Comparison of ENCODE assay signal across 8 cellular contexts in genomic region chr2:161122772-161123530, GRCh38. TPM values are rescaled to one million over a fixed set of nuclear protein-coding genes. Genes with fewer than 3 reads are reported as not detected.
A peak's percentile ranks its signal among the peaks of the same experiment; 100 is the strongest.
DNase-seq lines count a peak whose midpoint lies in the region; ATAC-seq and TF ChIP-seq lines count a peak whose summit lies in the region.

No MANE protein-coding gene starts in this region.

- no peaks in the 10 kb centered on the region for H3K27me3 Mint-ChIP-seq in stimulated activated naive CD8-positive, alpha-beta T cell treated with anti-CD3 and anti-CD28 coated beads, Interleukin-15, Interleukin-2, amounts not matched to agents 100 ng/mL and 50 ng/mL, for 24 hours
- H3K27me3 Mint-ChIP-seq in T-helper 17 cell: peaks cover 4% of the 10 kb centered on the region

- TF ChIP-seq CTCF in body of pancreas (IDR thresholded peaks at IDR 0.05): no peak

- H3K27ac Mint-ChIP-seq in stimulated activated naive CD8-positive, alpha-beta T cell treated with anti-CD3 and anti-CD28 coated beads, Interleukin-15, Interleukin-2, amounts not matched to agents 100 ng/mL and 50 ng/mL, for 24 hours: peak overlapping the region; percentile 66
- H3K27ac Mint-ChIP-seq in T-helper 17 cell: no peak overlapping the region

- TF ChIP-seq POLR2A in body of pancreas (IDR thresholded peaks at IDR 0.05): no peak

- 43 to 49% methylated on average over 3 of the region's 3 CpGs for WGBS in body of pancreas, 2 donors

- no peaks in the 10 kb centered on the region for H3K36me3 ChIP-seq in body of pancreas (replicated peaks in 1 of 2; ENCODE audit: insufficient read depth in 1 of 2, low read depth in 2 of 2)

- peak; percentile 92 for DNase-seq in ELR (ENCODE audit: low read depth)
- peak; percentile 89 for DNase-seq in H4 (ENCODE audit: low spot score)
- peak; percentile 15 for DNase-seq in NCI-H2227 (lab: John Stamatoyannopoulos, UW; ENCODE audit: unreplicated experiment)
- peak; percentile 33 to 76 (median 66) for DNase-seq in body of pancreas
- DNase-seq in iris pigment epithelial cell (ENCODE audit: low read depth): peak; percentile 96
- DNase-seq in NCI-H2107 (lab: John Stamatoyannopoulos, UW): no peak
- no peak for DNase-seq in T-helper 17 cell

- H3K27me3 ChIP-seq in body of pancreas: no peaks in the 10 kb centered on the region

- H3K36me3 Mint-ChIP-seq in stimulated activated naive CD8-positive, alpha-beta T cell treated with anti-CD3 and anti-CD28 coated beads, Interleukin-15, Interleukin-2, amounts not matched to agents 100 ng/mL and 50 ng/mL, for 24 hours (ENCODE audit: low read depth): no peaks in the 10 kb centered on the region
- H3K36me3 Mint-ChIP-seq in T-helper 17 cell (ENCODE audit: low read depth): peaks cover 3% of the 10 kb centered on the region

- peak; percentile 98 for ATAC-seq in body of pancreas
- no peak for ATAC-seq in T-helper 17 cell

- H3K4me3 Mint-ChIP-seq in stimulated activated naive CD8-positive, alpha-beta T cell treated with anti-CD3 and anti-CD28 coated beads, Interleukin-15, Interleukin-2, amounts not matched to agents 100 ng/mL and 50 ng/mL, for 24 hours: no peak overlapping the region
- no peak overlapping the region for H3K4me3 Mint-ChIP-seq in T-helper 17 cell

- H3K4me1 ChIP-seq in body of pancreas: peaks cover 20% of the 10 kb centered on the region

- no peaks in the 10 kb centered on the region for H3K9me3 ChIP-seq in body of pancreas
- no peaks in the 10 kb centered on the region for H3K9me3 ChIP-seq in T-helper 17 cell (ENCODE audit: control insufficient read depth, low read length, poor library complexity, severe bottlenecking)

- peaks cover 24% of the 10 kb centered on the region for H3K4me1 Mint-ChIP-seq in stimulated activated naive CD8-positive, alpha-beta T cell treated with anti-CD3 and anti-CD28 coated beads, Interleukin-15, Interleukin-2, amounts not matched to agents 100 ng/mL and 50 ng/mL, for 24 hours (ENCODE audit: low read depth)
- peaks cover 11% of the 10 kb centered on the region for H3K4me1 Mint-ChIP-seq in T-helper 17 cell

- no peak overlapping the region for H3K4me3 ChIP-seq in body of pancreas

- intact Hi-C loops in body of pancreas (cut with DNase I): no loop called here

- no peaks in the 10 kb centered on the region for H3K9me3 Mint-ChIP-seq in stimulated activated naive CD8-positive, alpha-beta T cell treated with anti-CD3 and anti-CD28 coated beads, Interleukin-15, Interleukin-2, amounts not matched to agents 100 ng/mL and 50 ng/mL, for 24 hours

- peak overlapping the region; percentile 48 to 77 (median 56) for H3K27ac ChIP-seq in body of pancreas

RNA-seq across cellular contexts. Expression of gene TANK, which starts 37.3 kb away (rescaled TPM):
- 64.4 and 71.3 TPM in 2 replicates for total RNA-seq in H4 (2014; rRNA removed; shearing (Covaris generic))
- total RNA-seq in body of pancreas (10 to 100 TPM; 28.5 to 40.2 TPM), T-helper 17 cell (100 to 1,000 TPM; 129 to 134 TPM)

Comparison
In these comparisons a context has a peak if more than half of its experiments do, and no peak if none do; other contexts are left out.
1. DNase-seq: peak in ELR (single experiment), H4 (single experiment), NCI-H2227 (single experiment), body of pancreas (4 of 4) and iris pigment epithelial cell (single experiment); none in NCI-H2107 (single experiment) and T-helper 17 cell (0 of 3).